27 cellular contexts compared by ENCODE assay signal in genomic region chr5:103624748-103625147, GRCh38.
DNase-seq lines count a peak whose midpoint lies in the region; ATAC-seq, FAIRE-seq and TF ChIP-seq lines count a peak whose summit lies in the region.
"Had no signal": no experiment of that assay in that cellular context is flagged by ENCODE, and none has a peak within 500 bp of the region (broad histone marks: within the 10 kb centered on the region; RNA-seq: fewer than 3 reads in every experiment).

No MANE protein-coding gene starts in this region.

- DNase-seq in DMS53 (lab: John Stamatoyannopoulos, UW) (peak; percentile 67), MG63 (peak; percentile 26), bronchial epithelial cell (ENCODE audit: low read depth) (peak; percentile 62), iris pigment epithelial cell (ENCODE audit: low read depth) (peak; percentile 63), NCI-H1436 (lab: John Stamatoyannopoulos, UW) (no peak), DMS79 treated with DMSO at 0.1 percent for 48 hours (lab: John Stamatoyannopoulos, UW) (no peak), aorta (no peak)
- DNase-seq: activated CD8-positive, alpha-beta T cell treated with anti-CD3 and anti-CD28 coated beads for 36 hours; activated naive CD4-positive, alpha-beta T cell treated with Interleukin-2 at 50 U/mL for 16 hours; endodermal cell; NCI-H1048; NCI-H2029; NCI-H446; RPMI8226; stimulated activated CD4-positive, alpha-beta T cell treated with anti-CD3 and anti-CD28 coated beads, Interleukin-4, amount 100 ng/mL, for 1 hour; T1000; tibial artery had no signal

- no peak for FAIRE-seq in bronchial epithelial cell (lab: Jason Lieb, UNC)
- FAIRE-seq: frontal cortex, GM19239 had no signal

- H3K4me3 ChIP-seq in MG63 (no peak overlapping the region), bronchial epithelial cell (ENCODE audit: low read depth, low read length) (no peak overlapping the region), aorta (ENCODE audit: low read length in 2 of 2) (no peak overlapping the region)
- H3K4me3 ChIP-seq: ascending aorta, coronary artery, GM23338, tibial artery had no signal

- no peak for TF ChIP-seq CTCF in bronchial epithelial cell (IDR thresholded peaks at IDR 0.05; ENCODE audit: insufficient read depth, low read length, severe bottlenecking)

- H3K4me1 ChIP-seq in aorta (ENCODE audit: control insufficient read depth in 1 of 2, insufficient read depth in 2 of 2, low read length in 2 of 2): no peaks in the 10 kb centered on the region
- H3K4me1 ChIP-seq: ascending aorta, parathyroid adenoma, tibial artery had no signal

- no peak overlapping the region for H3K27ac ChIP-seq in aorta (ENCODE audit: low read depth in 1 of 2, low read length in 2 of 2)
- H3K27ac ChIP-seq: ascending aorta, coronary artery, KMS-11, parathyroid adenoma, tibial artery had no signal

- no peaks in the 10 kb centered on the region; the same call in 1 of the 2 replicates for H3K9me3 ChIP-seq in MG63
- H3K9me3 ChIP-seq in aorta (ENCODE audit: control insufficient read depth, low read length): peaks cover 1% of the 10 kb centered on the region
- H3K9me3 ChIP-seq: ascending aorta, tibial artery had no signal

- H3K27me3 ChIP-seq in MG63 (no peaks in the 10 kb centered on the region), bronchial epithelial cell (ENCODE audit: control insufficient read depth, insufficient read depth, low read length) (no peaks in the 10 kb centered on the region), aorta (ENCODE audit: control insufficient read depth in 1 of 2, insufficient read depth in 2 of 2, low read length in 1 of 2) (no peaks in the 10 kb centered on the region)
- H3K27me3 ChIP-seq: ascending aorta, tibial artery had no signal

- WGBS in aorta, 2 donors: 92 to 94% methylated on average over 8 of the region's 8 CpGs

- no peaks in the 10 kb centered on the region for H3K36me3 ChIP-seq in MG63
- no peaks in the 10 kb centered on the region for H3K36me3 ChIP-seq in bronchial epithelial cell (ENCODE audit: control insufficient read depth, insufficient read depth, low read length)
- no peaks in the 10 kb centered on the region for H3K36me3 ChIP-seq in aorta (ENCODE audit: control insufficient read depth in 1 of 2, insufficient read depth in 2 of 2, low read length in 1 of 2)
- H3K36me3 ChIP-seq: ascending aorta, tibial artery had no signal

- intact Hi-C loops in aorta (cut with DNase I): no loop called here

- no peak for ATAC-seq in aorta (ENCODE audit: low FRiP score)
- no peak for ATAC-seq in HG02610 (IDR thresholded peaks at IDR 0.05; ENCODE audit: unreplicated experiment)
- ATAC-seq: activated CD8-positive, alpha-beta T cell treated with anti-CD3 and anti-CD28 coated beads for 36 hours; GM23338; natural killer cell treated with Interleukin-12 subunit alpha and Interleukin-12 subunit beta and Interleukin-15 and Interleukin-18, amount 100 ng/mL, for 72 hours; SK-N-SH treated with all-trans-retinoic acid at 6 μM for 48 hours had no signal

Comparison
In these comparisons a context has a peak if more than half of its experiments do, and no peak if none do; other contexts are left out.
1. DNase-seq: peak in DMS53 (single experiment), MG63 (single experiment), bronchial epithelial cell (single experiment) and iris pigment epithelial cell (single experiment); none in NCI-H1436 (single experiment), DMS79 treated with DMSO at 0.1 percent for 48 hours (single experiment) and aorta (0 of 2).